10 cellular contexts compared by ENCODE assay signal in genomic region chr3:46369675-46370132, GRCh38. TPM values are rescaled to one million over a fixed set of nuclear protein-coding genes. Genes with fewer than 3 reads are reported as not detected.
A peak's percentile ranks its signal among the peaks of the same experiment; 100 is the strongest.
DNase-seq lines count a peak whose midpoint lies in the region; ATAC-seq and TF ChIP-seq lines count a peak whose summit lies in the region.
"Had no signal": no experiment of that assay in that cellular context is flagged by ENCODE, and none has a peak within 500 bp of the region (broad histone marks: within the 10 kb centered on the region; RNA-seq: fewer than 3 reads in every experiment).

No MANE protein-coding gene starts in this region.

- peaks cover 7% of the 10 kb centered on the region for H3K36me3 Mint-ChIP-seq in CD8-positive, alpha-beta T cell

- H3K4me1 Mint-ChIP-seq in CD8-positive, alpha-beta T cell (ENCODE audit: low read depth) = peaks cover 63% of the 10 kb centered on the region

- no peak for DNase-seq in CD8-positive, alpha-beta T cell
- DNase-seq in MG63 (no peak), tibial artery (no peak), NCI-H1436 treated with DMSO at 0.1 percent for 48 hours (lab: John Stamatoyannopoulos, UW) (no peak), DMS114 treated with DMSO at 0.1 percent for 48 hours (lab: John Stamatoyannopoulos, UW; ENCODE audit: unreplicated experiment) (no peak)

- H3K27me3 Mint-ChIP-seq in CD8-positive, alpha-beta T cell (ENCODE audit: low read depth) = no peaks in the 10 kb centered on the region

- no peaks in the 10 kb centered on the region for H3K27me3 ChIP-seq in CD8-positive, alpha-beta T cell (ENCODE audit: insufficient read depth, low read length)
- H3K27me3 ChIP-seq in Loucy (ENCODE audit: insufficient read depth, low read length, poor library complexity, severe bottlenecking) = no peaks in the 10 kb centered on the region
- no peaks in the 10 kb centered on the region for H3K27me3 ChIP-seq in layer of hippocampus (ENCODE audit: control insufficient read depth, insufficient read depth, low read length)
- no peaks in the 10 kb centered on the region for H3K27me3 ChIP-seq in MG63
- peaks cover 0 to 17% of the 10 kb centered on the region in 2 donors for H3K27me3 ChIP-seq in tibial artery
- H3K27me3 ChIP-seq: right atrium auricular region had no signal

- H3K4me1 ChIP-seq in CD8-positive, alpha-beta T cell (ENCODE audit: insufficient read depth, low read length) = peaks cover 30% of the 10 kb centered on the region
- peaks cover 44% of the 10 kb centered on the region for H3K4me1 ChIP-seq in Loucy (ENCODE audit: insufficient read depth, low read length, poor library complexity, severe bottlenecking)
- H3K4me1 ChIP-seq in tibial artery = no peaks in the 10 kb centered on the region
- H3K4me1 ChIP-seq: right atrium auricular region had no signal

- H3K27ac Mint-ChIP-seq in CD8-positive, alpha-beta T cell = peak overlapping the region; percentile 89

- H3K9me3 ChIP-seq in CD8-positive, alpha-beta T cell (ENCODE audit: low read length) = no peaks in the 10 kb centered on the region
- H3K9me3 ChIP-seq in Loucy (ENCODE audit: insufficient read depth, low read depth, low read length) (no peaks in the 10 kb centered on the region), MG63 (no peaks in the 10 kb centered on the region), tibial artery (no peaks in the 10 kb centered on the region)
- H3K9me3 ChIP-seq: right atrium auricular region had no signal

- peak; percentile 16 for ATAC-seq in CD8-positive, alpha-beta T cell
- ATAC-seq in GM19455 (IDR thresholded peaks at IDR 0.05; ENCODE audit: unreplicated experiment) = peak; percentile 60

- no peak overlapping the region for H2AFZ ChIP-seq in Loucy (ENCODE audit: low read length)

- peak overlapping the region; percentile 26 for H3K9ac ChIP-seq in Loucy (ENCODE audit: low read depth, low read length, poor library complexity, severe bottlenecking)

- no peaks in the 10 kb centered on the region for H3K9me2 ChIP-seq in Loucy (replicated peaks; ENCODE audit: low read depth, low read length)

- no peaks in the 10 kb centered on the region for H3K79me2 ChIP-seq in Loucy (ENCODE audit: insufficient read depth, low read length)

- peaks cover 7% of the 10 kb centered on the region for H3F3A ChIP-seq in Loucy (ENCODE audit: low read depth)

- POLR2A ChIA-PET in CD8-positive, alpha-beta T cell (lab: Charles Lee) = interaction anchor here (1.5 to 1.9 kb wide), 2 partner anchors 38 to 70 kb away, joined by 4 to 8 read pairs; partner anchors contain the start of genes CCR5AS and CCRL2

- no peak overlapping the region for H3K4me2 ChIP-seq in Loucy (ENCODE audit: low read depth, low read length, poor library complexity, severe bottlenecking)

- no peaks in the 10 kb centered on the region for H3K36me3 ChIP-seq in CD8-positive, alpha-beta T cell (ENCODE audit: insufficient read depth, low read length)
- H3K36me3 ChIP-seq in Loucy (ENCODE audit: insufficient read depth, low read length) (no peaks in the 10 kb centered on the region), MG63 (no peaks in the 10 kb centered on the region), tibial artery (no peaks in the 10 kb centered on the region)
- H3K36me3 ChIP-seq: right atrium auricular region had no signal

- no peak overlapping the region for H3K27ac ChIP-seq in CD8-positive, alpha-beta T cell (ENCODE audit: low read depth, low read length)
- peak overlapping the region; percentile 13 for H3K27ac ChIP-seq in layer of hippocampus (ENCODE audit: low read depth, low read length)
- no peak overlapping the region for H3K27ac ChIP-seq in tibial artery
- H3K27ac ChIP-seq: right atrium auricular region had no signal

- CTCF ChIA-PET in CD8-positive, alpha-beta T cell (lab: Charles Lee) = interaction anchor here (0.5 to 7.8 kb wide), 29 partner anchors 9 to 472 kb away, joined by 3 to 140 read pairs (median 8); partner anchors contain the start of genes CCR1, CCR2 and CCR3

- no peak overlapping the region for H3K4me3 ChIP-seq in CD8-positive, alpha-beta T cell (ENCODE audit: low read depth, low read length)
- H3K4me3 ChIP-seq in Loucy (ENCODE audit: low read length, poor library complexity, severe bottlenecking) = no peak overlapping the region
- no peak overlapping the region for H3K4me3 ChIP-seq in MG63
- no peak overlapping the region for H3K4me3 ChIP-seq in tibial artery
- H3K4me3 ChIP-seq: right atrium auricular region had no signal

- no peak for TF ChIP-seq CTCF in CD8-positive, alpha-beta T cell (IDR thresholded peaks at IDR 0.05)
- TF ChIP-seq CTCF in Loucy (conservative IDR thresholded peaks at IDR 0.05; ENCODE audit: low read length) = no peak
- no peak for TF ChIP-seq CTCF in tibial artery (IDR thresholded peaks at IDR 0.05)

- peak overlapping the region; percentile 75 for H3K4me3 Mint-ChIP-seq in CD8-positive, alpha-beta T cell

- no peaks in the 10 kb centered on the region for H3K9me3 Mint-ChIP-seq in CD8-positive, alpha-beta T cell

- intact Hi-C loops in CD8-positive, alpha-beta T cell (cut with DNase I, micrococcal nuclease) = loop anchor here (5.0 to 10.0 kb wide), 2 partner anchors 142 to 605 kb away; no protein-coding TSS in a partner anchor
- intact Hi-C loops in tibial artery (cut with DNase I; ENCODE audit: low total_unique reads) = no loop called here

- no peaks in the 10 kb centered on the region for H4K20me1 ChIP-seq in Loucy (ENCODE audit: insufficient read depth, low read length, poor library complexity, severe bottlenecking)

RNA-seq across cellular contexts. Expression of gene CCR5, which starts 1.0 kb away (rescaled TPM):
- total RNA-seq in CD8-positive, alpha-beta T cell = 1 to 10 TPM; 6.7 to 7.5 TPM
- total RNA-seq in MG63 (2014; rRNA removed; shearing (Covaris generic); ENCODE audit: low replicate concordance) = not detected in 2 replicates
- total RNA-seq: dermis microvascular lymphatic vessel endothelial cell had no signal

RNA-seq across cellular contexts. Expression of gene CCR2, which starts 15.8 kb away (rescaled TPM):
- under 1 TPM; 0.62 to 0.67 TPM for total RNA-seq in CD8-positive, alpha-beta T cell
- not detected in 2 replicates for total RNA-seq in MG63 (2014; rRNA removed; shearing (Covaris generic); ENCODE audit: low replicate concordance)
- total RNA-seq: dermis microvascular lymphatic vessel endothelial cell had no signal

RNA-seq across cellular contexts. Expression of gene CCRL2, which starts 37.4 kb away (rescaled TPM):
- total RNA-seq in CD8-positive, alpha-beta T cell = 1 to 10 TPM; 5.3 to 6.6 TPM
- total RNA-seq in MG63 (2014; rRNA removed; shearing (Covaris generic); ENCODE audit: low replicate concordance) = not detected in 2 replicates
